Comparison of ENCODE assay signal across 19 cellular contexts in the genomic region with DNA sequence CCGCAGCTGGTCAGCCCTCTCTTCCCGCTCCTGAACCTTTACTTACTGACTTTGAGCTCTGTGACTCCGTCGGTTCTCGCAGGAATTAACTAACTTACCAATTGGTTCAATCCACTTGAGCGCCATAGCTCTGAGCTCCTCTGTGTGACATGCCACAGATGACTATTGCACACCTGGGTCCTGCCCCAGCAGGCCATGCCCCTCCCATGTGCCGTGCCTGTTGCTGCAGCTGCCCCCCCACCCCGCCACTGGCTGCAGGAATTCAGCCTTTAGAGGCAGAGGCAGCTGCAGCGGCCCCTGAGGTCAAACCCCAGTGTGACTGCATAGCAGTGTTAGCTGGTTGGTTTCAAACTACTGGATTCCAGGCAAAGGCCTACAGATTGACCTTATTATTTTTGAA.
DNase-seq lines count a peak whose midpoint lies in the region; ATAC-seq and TF ChIP-seq lines count a peak whose summit lies in the region.
"Had no signal": no experiment of that assay in that cellular context is flagged by ENCODE, and none has a peak within 500 bp of the region (broad histone marks: within the 10 kb centered on the region; RNA-seq: fewer than 3 reads in every experiment).

No MANE protein-coding gene starts in this region.

- peak; percentile 43 for DNase-seq in activated CD8-positive, alpha-beta memory T cell treated with anti-CD3 and anti-CD28 coated beads for 24 hours
- no peak for DNase-seq in activated CD8-positive, alpha-beta memory T cell treated with anti-CD3 and anti-CD28 coated beads, Interleukin-2, amount 10 ng/mL, durations not matched to agents 7 days and 5 days
- peak; percentile 7 for DNase-seq in epithelial cell of esophagus (ENCODE audit: low read depth)
- DNase-seq in nephron progenitor cell, result peak; percentile 26
- no peak for DNase-seq in NCI-H526 treated with DMSO at 0.1 percent for 48 hours (lab: John Stamatoyannopoulos, UW)
- no peak for DNase-seq in adrenal gland
- DNase-seq: 8988T, COR-L47, DMS 273 treated with DMSO at 0.1 percent for 48 hours, DND-41, NCI-H1105, NCI-H2081 treated with DMSO at 0.1 percent for 48 hours, NCI-H510A treated with DMSO at 0.1 percent for 48 hours, SHP77 had no signal

- H3K9me3 Mint-ChIP-seq in activated CD8-positive, alpha-beta memory T cell treated with anti-CD3 and anti-CD28 coated beads, Interleukin-2, amount 10 ng/mL, durations not matched to agents 7 days and 5 days (ENCODE audit: low read depth), result no peaks in the 10 kb centered on the region
- peaks cover 40% of the 10 kb centered on the region for H3K9me3 Mint-ChIP-seq in nephron progenitor cell
- H3K9me3 Mint-ChIP-seq in stimulated activated memory B cell treated with anti-CD40 and anti-IgM and Interleukin-4, amounts not matched to agents 10 μg/mL and 1 μg/mL and 100 μg/mL, for 72 hours, result no peaks in the 10 kb centered on the region

- H3K4me1 Mint-ChIP-seq in activated CD8-positive, alpha-beta memory T cell treated with anti-CD3 and anti-CD28 coated beads, Interleukin-2, amount 10 ng/mL, durations not matched to agents 7 days and 5 days, result peaks cover 5% of the 10 kb centered on the region
- peaks cover 23% of the 10 kb centered on the region for H3K4me1 Mint-ChIP-seq in nephron progenitor cell
- H3K4me1 Mint-ChIP-seq in stimulated activated memory B cell treated with anti-CD40 and anti-IgM and Interleukin-4, amounts not matched to agents 10 μg/mL and 1 μg/mL and 100 μg/mL, for 72 hours, result no peaks in the 10 kb centered on the region

- no peak for ATAC-seq in activated CD8-positive, alpha-beta memory T cell treated with anti-CD3 and anti-CD28 coated beads, Interleukin-2, amount 10 ng/mL, durations not matched to agents 7 days and 5 days
- ATAC-seq in stimulated activated memory B cell treated with anti-CD40 and anti-IgM and Interleukin-4, amounts not matched to agents 10 μg/mL and 1 μg/mL and 100 μg/mL, for 72 hours, result no peak
- no peak for ATAC-seq in GM21786 (IDR thresholded peaks at IDR 0.05; ENCODE audit: unreplicated experiment)
- ATAC-seq: HCT116, K562 had no signal

- H3K27ac ChIP-seq in adrenal gland, result no peak overlapping the region

- no peaks in the 10 kb centered on the region for H3K27me3 ChIP-seq in adrenal gland

- intact Hi-C loops in adrenal gland (cut with DNase I), result no loop called here

- no peaks in the 10 kb centered on the region for H3K27me3 Mint-ChIP-seq in activated CD8-positive, alpha-beta memory T cell treated with anti-CD3 and anti-CD28 coated beads, Interleukin-2, amount 10 ng/mL, durations not matched to agents 7 days and 5 days
- H3K27me3 Mint-ChIP-seq in nephron progenitor cell (ENCODE audit: low read depth, poor library complexity), result peaks cover 8% of the 10 kb centered on the region
- no peaks in the 10 kb centered on the region for H3K27me3 Mint-ChIP-seq in stimulated activated memory B cell treated with anti-CD40 and anti-IgM and Interleukin-4, amounts not matched to agents 10 μg/mL and 1 μg/mL and 100 μg/mL, for 72 hours

- TF ChIP-seq CTCF in epithelial cell of esophagus (IDR thresholded peaks at IDR 0.05; ENCODE audit: insufficient read depth, low read depth, low read length, missing control alignments), result no peak
- TF ChIP-seq CTCF in nephron progenitor cell (IDR thresholded peaks at IDR 0.05), result no peak
- no peak for TF ChIP-seq CTCF in adrenal gland (IDR thresholded peaks at IDR 0.05)

- H3K4me1 ChIP-seq in adrenal gland (replicated peaks in 1 of 2), result no peaks in the 10 kb centered on the region

- H3K9me3 ChIP-seq in adrenal gland (replicated peaks in 1 of 3), result no peaks in the 10 kb centered on the region

- H3K4me3 ChIP-seq in epithelial cell of esophagus (ENCODE audit: low read length) (no peak overlapping the region), adrenal gland (no peak overlapping the region)
- H3K4me3 ChIP-seq: K562 had no signal

- TF ChIP-seq POLR2A in adrenal gland (IDR thresholded peaks at IDR 0.05), result no peak

- H3K4me3 Mint-ChIP-seq in activated CD8-positive, alpha-beta memory T cell treated with anti-CD3 and anti-CD28 coated beads, Interleukin-2, amount 10 ng/mL, durations not matched to agents 7 days and 5 days, result no peak overlapping the region
- no peak overlapping the region for H3K4me3 Mint-ChIP-seq in nephron progenitor cell
- H3K4me3 Mint-ChIP-seq in stimulated activated memory B cell treated with anti-CD40 and anti-IgM and Interleukin-4, amounts not matched to agents 10 μg/mL and 1 μg/mL and 100 μg/mL, for 72 hours, result no peak overlapping the region
- H3K4me3 Mint-ChIP-seq: CD14-positive monocyte had no signal

- no peak overlapping the region for H3K27ac Mint-ChIP-seq in activated CD8-positive, alpha-beta memory T cell treated with anti-CD3 and anti-CD28 coated beads, Interleukin-2, amount 10 ng/mL, durations not matched to agents 7 days and 5 days
- peak overlapping the region; percentile 66 for H3K27ac Mint-ChIP-seq in nephron progenitor cell
- H3K27ac Mint-ChIP-seq in stimulated activated memory B cell treated with anti-CD40 and anti-IgM and Interleukin-4, amounts not matched to agents 10 μg/mL and 1 μg/mL and 100 μg/mL, for 72 hours, result peak overlapping the region; percentile 66

- no peaks in the 10 kb centered on the region for H3K36me3 ChIP-seq in adrenal gland (replicated peaks in 1 of 2)

- no peaks in the 10 kb centered on the region for H3K36me3 Mint-ChIP-seq in activated CD8-positive, alpha-beta memory T cell treated with anti-CD3 and anti-CD28 coated beads, Interleukin-2, amount 10 ng/mL, durations not matched to agents 7 days and 5 days
- H3K36me3 Mint-ChIP-seq in nephron progenitor cell (ENCODE audit: low read depth), result peaks cover 26% of the 10 kb centered on the region
- H3K36me3 Mint-ChIP-seq in stimulated activated memory B cell treated with anti-CD40 and anti-IgM and Interleukin-4, amounts not matched to agents 10 μg/mL and 1 μg/mL and 100 μg/mL, for 72 hours, result peaks cover 7% of the 10 kb centered on the region

- WGBS in adrenal gland, 4 donors, result 72 to 100% (median 87%) methylated on average over 5 to 9 of the region's 9 CpGs

- CTCF ChIA-PET in activated CD8-positive, alpha-beta memory T cell treated with anti-CD3 and anti-CD28 coated beads, Interleukin-2, amount 10 ng/mL, durations not matched to agents 7 days and 5 days (lab: Charles Lee), result interaction anchor here (1.1 kb wide), 1 partner anchor 8 kb away, joined by 7 read pairs; no protein-coding TSS in a partner anchor

Comparison
In these comparisons a context has a peak if more than half of its experiments do, and no peak if none do; other contexts are left out.
1. DNase-seq: peak in activated CD8-positive, alpha-beta memory T cell treated with anti-CD3 and anti-CD28 coated beads for 24 hours (single experiment), epithelial cell of esophagus (single experiment) and nephron progenitor cell (single experiment); none in activated CD8-positive, alpha-beta memory T cell treated with anti-CD3 and anti-CD28 coated beads, Interleukin-2, amount 10 ng/mL, durations not matched to agents 7 days and 5 days (single experiment), NCI-H526 treated with DMSO at 0.1 percent for 48 hours (single experiment) and adrenal gland (0 of 7).